ENCODE assay signal across 1 cellular context in the genomic region with DNA sequence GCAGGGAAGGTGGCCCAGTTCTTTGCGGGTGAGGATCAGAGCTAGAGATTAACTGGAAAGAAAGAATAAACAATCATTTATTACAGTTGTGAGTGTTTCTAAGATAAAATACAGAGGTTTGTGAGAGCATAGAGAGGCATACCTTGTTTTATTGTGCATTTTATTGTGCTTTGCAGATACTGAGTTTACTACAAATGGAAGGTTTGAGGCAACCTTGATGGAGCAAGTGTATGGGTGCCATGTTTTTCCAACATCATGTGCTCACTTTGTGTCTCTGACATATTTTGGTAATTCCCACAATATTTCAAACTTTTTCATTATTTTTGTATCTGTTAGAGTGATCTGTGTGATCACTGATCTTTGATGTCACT.
TF ChIP-seq lines count a peak whose summit lies in the region.

No MANE protein-coding gene starts in this region.

TF ChIP-seq in K562, 482 proteins besides CTCF, POLR2A, EP300 and RAD21 (continued from another document):
- TF ChIP-seq SP1 (CRISPR knock-in tag; IDR thresholded peaks at IDR 0.05) (0 out of 2 replicates have a peak, but pooled peaks have one; percentile 11), MED1 (CRISPR knock-in tag; IDR thresholded peaks at IDR 0.05; ENCODE audit: borderline replicate concordance) (no peak), SMARCE1 (IDR thresholded peaks at IDR 0.05) (no peak), YY1 (IDR thresholded peaks at IDR 0.05; ENCODE audit: borderline replicate concordance in 1 of 3, control insufficient read depth in 1 of 3, extremely low read depth in 1 of 3, insufficient read depth in 3 of 3, insufficient read length in 1 of 3, insufficient replicate concordance in 2 of 3, low read depth in 1 of 3, low read length in 2 of 3) (peak in 1 of 3 experiments; percentile 83), FOS (IDR thresholded peaks at IDR 0.05; ENCODE audit: extremely low read depth, insufficient read length) (no peak), GATA2 (CRISPR knock-in tag; IDR thresholded peaks at IDR 0.05) (no peak), MYNN (IDR thresholded peaks at IDR 0.05) (no peak), MYNN (CRISPR knock-in tag; IDR thresholded peaks at IDR 0.05) (no peak), TRIM28 (IDR thresholded peaks at IDR 0.05) (no peak), ZNF75A (CRISPR knock-in tag; IDR thresholded peaks at IDR 0.05) (no peak), ESRRB (CRISPR knock-in tag; IDR thresholded peaks at IDR 0.05; ENCODE audit: borderline replicate concordance) (no peak), EHMT2 (IDR thresholded peaks at IDR 0.05) (peak; percentile 53; the same call in 1 of the 2 replicates), KAT7 (CRISPR knock-in tag; IDR thresholded peaks at IDR 0.05; ENCODE audit: borderline replicate concordance) (no peak), NR4A1 (CRISPR knock-in tag; IDR thresholded peaks at IDR 0.05) (no peak), NR4A1 (tag; IDR thresholded peaks at IDR 0.05) (0 out of 2 replicates have a peak, but pooled peaks have one; percentile 58)
- TF ChIP-seq, protein P1, sequence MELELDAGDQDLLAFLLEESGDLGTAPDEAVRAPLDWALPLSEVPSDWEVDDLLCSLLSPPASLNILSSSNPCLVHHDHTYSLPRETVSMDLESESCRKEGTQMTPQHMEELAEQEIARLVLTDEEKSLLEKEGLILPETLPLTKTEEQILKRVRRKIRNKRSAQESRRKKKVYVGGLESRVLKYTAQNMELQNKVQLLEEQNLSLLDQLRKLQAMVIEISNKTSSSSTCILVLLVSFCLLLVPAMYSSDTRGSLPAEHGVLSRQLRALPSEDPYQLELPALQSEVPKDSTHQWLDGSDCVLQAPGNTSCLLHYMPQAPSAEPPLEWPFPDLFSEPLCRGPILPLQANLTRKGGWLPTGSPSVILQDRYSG (tag; conservative IDR thresholded peaks at IDR 0.05; ENCODE audit: low read depth): peak; percentile 75
- TF ChIP-seq, protein P2, sequence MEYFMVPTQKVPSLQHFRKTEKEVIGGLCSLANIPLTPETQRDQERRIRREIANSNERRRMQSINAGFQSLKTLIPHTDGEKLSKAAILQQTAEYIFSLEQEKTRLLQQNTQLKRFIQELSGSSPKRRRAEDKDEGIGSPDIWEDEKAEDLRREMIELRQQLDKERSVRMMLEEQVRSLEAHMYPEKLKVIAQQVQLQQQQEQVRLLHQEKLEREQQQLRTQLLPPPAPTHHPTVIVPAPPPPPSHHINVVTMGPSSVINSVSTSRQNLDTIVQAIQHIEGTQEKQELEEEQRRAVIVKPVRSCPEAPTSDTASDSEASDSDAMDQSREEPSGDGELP (CRISPR knock-in tag; IDR thresholded peaks at IDR 0.05; ENCODE audit: borderline replicate concordance): no peak
- TF ChIP-seq, protein P3, sequence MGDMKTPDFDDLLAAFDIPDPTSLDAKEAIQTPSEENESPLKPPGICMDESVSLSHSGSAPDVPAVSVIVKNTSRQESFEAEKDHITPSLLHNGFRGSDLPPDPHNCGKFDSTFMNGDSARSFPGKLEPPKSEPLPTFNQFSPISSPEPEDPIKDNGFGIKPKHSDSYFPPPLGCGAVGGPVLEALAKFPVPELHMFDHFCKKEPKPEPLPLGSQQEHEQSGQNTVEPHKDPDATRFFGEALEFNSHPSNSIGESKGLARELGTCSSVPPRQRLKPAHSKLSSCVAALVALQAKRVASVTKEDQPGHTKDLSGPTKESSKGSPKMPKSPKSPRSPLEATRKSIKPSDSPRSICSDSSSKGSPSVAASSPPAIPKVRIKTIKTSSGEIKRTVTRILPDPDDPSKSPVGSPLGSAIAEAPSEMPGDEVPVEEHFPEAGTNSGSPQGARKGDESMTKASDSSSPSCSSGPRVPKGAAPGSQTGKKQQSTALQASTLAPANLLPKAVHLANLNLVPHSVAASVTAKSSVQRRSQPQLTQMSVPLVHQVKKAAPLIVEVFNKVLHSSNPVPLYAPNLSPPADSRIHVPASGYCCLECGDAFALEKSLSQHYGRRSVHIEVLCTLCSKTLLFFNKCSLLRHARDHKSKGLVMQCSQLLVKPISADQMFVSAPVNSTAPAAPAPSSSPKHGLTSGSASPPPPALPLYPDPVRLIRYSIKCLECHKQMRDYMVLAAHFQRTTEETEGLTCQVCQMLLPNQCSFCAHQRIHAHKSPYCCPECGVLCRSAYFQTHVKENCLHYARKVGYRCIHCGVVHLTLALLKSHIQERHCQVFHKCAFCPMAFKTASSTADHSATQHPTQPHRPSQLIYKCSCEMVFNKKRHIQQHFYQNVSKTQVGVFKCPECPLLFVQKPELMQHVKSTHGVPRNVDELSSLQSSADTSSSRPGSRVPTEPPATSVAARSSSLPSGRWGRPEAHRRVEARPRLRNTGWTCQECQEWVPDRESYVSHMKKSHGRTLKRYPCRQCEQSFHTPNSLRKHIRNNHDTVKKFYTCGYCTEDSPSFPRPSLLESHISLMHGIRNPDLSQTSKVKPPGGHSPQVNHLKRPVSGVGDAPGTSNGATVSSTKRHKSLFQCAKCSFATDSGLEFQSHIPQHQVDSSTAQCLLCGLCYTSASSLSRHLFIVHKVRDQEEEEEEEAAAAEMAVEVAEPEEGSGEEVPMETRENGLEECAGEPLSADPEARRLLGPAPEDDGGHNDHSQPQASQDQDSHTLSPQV (IDR thresholded peaks at IDR 0.05): peak; percentile 68
- TF ChIP-seq, protein P4, sequence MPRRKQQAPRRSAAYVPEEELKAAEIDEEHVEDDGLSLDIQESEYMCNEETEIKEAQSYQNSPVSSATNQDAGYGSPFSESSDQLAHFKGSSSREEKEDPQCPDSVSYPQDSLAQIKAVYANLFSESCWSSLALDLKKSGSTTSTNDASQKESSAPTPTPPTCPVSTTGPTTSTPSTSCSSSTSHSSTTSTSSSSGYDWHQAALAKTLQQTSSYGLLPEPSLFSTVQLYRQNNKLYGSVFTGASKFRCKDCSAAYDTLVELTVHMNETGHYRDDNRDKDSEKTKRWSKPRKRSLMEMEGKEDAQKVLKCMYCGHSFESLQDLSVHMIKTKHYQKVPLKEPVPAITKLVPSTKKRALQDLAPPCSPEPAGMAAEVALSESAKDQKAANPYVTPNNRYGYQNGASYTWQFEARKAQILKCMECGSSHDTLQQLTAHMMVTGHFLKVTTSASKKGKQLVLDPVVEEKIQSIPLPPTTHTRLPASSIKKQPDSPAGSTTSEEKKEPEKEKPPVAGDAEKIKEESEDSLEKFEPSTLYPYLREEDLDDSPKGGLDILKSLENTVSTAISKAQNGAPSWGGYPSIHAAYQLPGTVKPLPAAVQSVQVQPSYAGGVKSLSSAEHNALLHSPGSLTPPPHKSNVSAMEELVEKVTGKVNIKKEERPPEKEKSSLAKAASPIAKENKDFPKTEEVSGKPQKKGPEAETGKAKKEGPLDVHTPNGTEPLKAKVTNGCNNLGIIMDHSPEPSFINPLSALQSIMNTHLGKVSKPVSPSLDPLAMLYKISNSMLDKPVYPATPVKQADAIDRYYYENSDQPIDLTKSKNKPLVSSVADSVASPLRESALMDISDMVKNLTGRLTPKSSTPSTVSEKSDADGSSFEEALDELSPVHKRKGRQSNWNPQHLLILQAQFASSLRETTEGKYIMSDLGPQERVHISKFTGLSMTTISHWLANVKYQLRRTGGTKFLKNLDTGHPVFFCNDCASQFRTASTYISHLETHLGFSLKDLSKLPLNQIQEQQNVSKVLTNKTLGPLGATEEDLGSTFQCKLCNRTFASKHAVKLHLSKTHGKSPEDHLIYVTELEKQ (CRISPR knock-in tag; IDR thresholded peaks at IDR 0.05): no peak
- TF ChIP-seq, protein P5, sequence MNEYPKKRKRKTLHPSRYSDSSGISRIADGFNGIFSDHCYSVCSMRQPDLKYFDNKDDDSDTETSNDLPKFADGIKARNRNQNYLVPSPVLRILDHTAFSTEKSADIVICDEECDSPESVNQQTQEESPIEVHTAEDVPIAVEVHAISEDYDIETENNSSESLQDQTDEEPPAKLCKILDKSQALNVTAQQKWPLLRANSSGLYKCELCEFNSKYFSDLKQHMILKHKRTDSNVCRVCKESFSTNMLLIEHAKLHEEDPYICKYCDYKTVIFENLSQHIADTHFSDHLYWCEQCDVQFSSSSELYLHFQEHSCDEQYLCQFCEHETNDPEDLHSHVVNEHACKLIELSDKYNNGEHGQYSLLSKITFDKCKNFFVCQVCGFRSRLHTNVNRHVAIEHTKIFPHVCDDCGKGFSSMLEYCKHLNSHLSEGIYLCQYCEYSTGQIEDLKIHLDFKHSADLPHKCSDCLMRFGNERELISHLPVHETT (CRISPR knock-in tag; conservative IDR thresholded peaks at IDR 0.05 in 1 of 2, IDR thresholded peaks at IDR 0.05 in 1 of 2): 0 out of 4 replicates have a peak, but pooled peaks of 1 of the 2 experiments have one; percentile 7
- TF ChIP-seq, protein P6, sequence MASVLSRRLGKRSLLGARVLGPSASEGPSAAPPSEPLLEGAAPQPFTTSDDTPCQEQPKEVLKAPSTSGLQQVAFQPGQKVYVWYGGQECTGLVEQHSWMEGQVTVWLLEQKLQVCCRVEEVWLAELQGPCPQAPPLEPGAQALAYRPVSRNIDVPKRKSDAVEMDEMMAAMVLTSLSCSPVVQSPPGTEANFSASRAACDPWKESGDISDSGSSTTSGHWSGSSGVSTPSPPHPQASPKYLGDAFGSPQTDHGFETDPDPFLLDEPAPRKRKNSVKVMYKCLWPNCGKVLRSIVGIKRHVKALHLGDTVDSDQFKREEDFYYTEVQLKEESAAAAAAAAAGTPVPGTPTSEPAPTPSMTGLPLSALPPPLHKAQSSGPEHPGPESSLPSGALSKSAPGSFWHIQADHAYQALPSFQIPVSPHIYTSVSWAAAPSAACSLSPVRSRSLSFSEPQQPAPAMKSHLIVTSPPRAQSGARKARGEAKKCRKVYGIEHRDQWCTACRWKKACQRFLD (CRISPR knock-in tag; IDR thresholded peaks at IDR 0.05): 0 out of 2 replicates have a peak, but pooled peaks have one; percentile 13
- TF ChIP-seq, protein P7, sequence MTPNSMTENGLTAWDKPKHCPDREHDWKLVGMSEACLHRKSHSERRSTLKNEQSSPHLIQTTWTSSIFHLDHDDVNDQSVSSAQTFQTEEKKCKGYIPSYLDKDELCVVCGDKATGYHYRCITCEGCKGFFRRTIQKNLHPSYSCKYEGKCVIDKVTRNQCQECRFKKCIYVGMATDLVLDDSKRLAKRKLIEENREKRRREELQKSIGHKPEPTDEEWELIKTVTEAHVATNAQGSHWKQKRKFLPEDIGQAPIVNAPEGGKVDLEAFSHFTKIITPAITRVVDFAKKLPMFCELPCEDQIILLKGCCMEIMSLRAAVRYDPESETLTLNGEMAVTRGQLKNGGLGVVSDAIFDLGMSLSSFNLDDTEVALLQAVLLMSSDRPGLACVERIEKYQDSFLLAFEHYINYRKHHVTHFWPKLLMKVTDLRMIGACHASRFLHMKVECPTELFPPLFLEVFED (CRISPR knock-in tag; conservative IDR thresholded peaks at IDR 0.05): no peak
